In genomic region chr7:2694122-2694436, GRCh38 we compare ENCODE assay signal across 8 cellular contexts. TPM values are rescaled to one million over a fixed set of nuclear protein-coding genes. Genes with fewer than 3 reads are reported as not detected.
DNase-seq lines count a peak whose midpoint lies in the region; ATAC-seq, FAIRE-seq and TF ChIP-seq lines count a peak whose summit lies in the region.
"Not testable (repeated sequence)": the region's sequence is repeated elsewhere in the genome, so short reads cannot be mapped to it uniquely, and the experiment has no call there.
"Had no signal": no experiment of that assay in that cellular context is flagged by ENCODE, and none has a peak within 500 bp of the region (broad histone marks: within the 10 kb centered on the region; RNA-seq: fewer than 3 reads in every experiment).

No MANE protein-coding gene starts in this region.

- not testable (repeated sequence) for TF ChIP-seq POLR2A in HepG2 (IDR thresholded peaks at IDR 0.05; ENCODE audit: insufficient read depth in 1 of 2, low read depth in 2 of 2, low read length in 2 of 2)

- not testable (repeated sequence) for H3K9me3 Mint-ChIP-seq in dendritic cell treated with granulocyte-macrophage colony-stimulating factor and Interleukin-4, amounts not matched to agents 40 ng/mL and 50 ng/mL, for 4 days; stimulated activated memory B cell treated with anti-CD40 and anti-IgM and Interleukin-4, amounts not matched to agents 10 μg/mL and 1 μg/mL and 100 μg/mL, for 72 hours

- in situ Hi-C loops in HepG2 (cut with HindIII; ENCODE audit: extremely low pct_ligation_motif_present, low pct_unique_long_range_greater_than_20kb), result not testable (repeated sequence)

- peaks cover 10% of the 10 kb centered on the region for H3K27me3 Mint-ChIP-seq in T-helper 17 cell
- H3K27me3 Mint-ChIP-seq in dendritic cell treated with granulocyte-macrophage colony-stimulating factor and Interleukin-4, amounts not matched to agents 40 ng/mL and 50 ng/mL, for 4 days, result peaks cover 40% of the 10 kb centered on the region
- H3K27me3 Mint-ChIP-seq in stimulated activated memory B cell treated with anti-CD40 and anti-IgM and Interleukin-4, amounts not matched to agents 10 μg/mL and 1 μg/mL and 100 μg/mL, for 72 hours, result peaks cover 30% of the 10 kb centered on the region

- peak; percentile 57 for DNase-seq in DMS53 treated with DMSO at 0.1 percent for 48 hours (lab: John Stamatoyannopoulos, UW; ENCODE audit: unreplicated experiment)
- not testable (repeated sequence) for DNase-seq in HTR-8/SVneo (ENCODE audit: insufficient read length, low spot score); T-helper 17 cell; HepG2 (ENCODE audit: low spot score)

- not testable (repeated sequence) for H3K36me3 ChIP-seq in BLaER1; HepG2 (replicated peaks in 1 of 2; ENCODE audit: control insufficient read depth in 1 of 2, insufficient read depth in 2 of 2, low read length in 2 of 2)

- 4% methylated on average over 5 of the region's 8 CpGs for WGBS in HepG2 (ENCODE audit: low lambda C conversion rate)

- BruUV-seq in HepG2 (replicated peaks; lab: Mats Ljungman, UMichigan), result not testable (repeated sequence)

- intact Hi-C loops in dendritic cell treated with granulocyte-macrophage colony-stimulating factor and Interleukin-4, amounts not matched to agents 40 ng/mL and 50 ng/mL, for 4 days (cut with micrococcal nuclease); HepG2 (cut with micrococcal nuclease; ENCODE audit: unreplicated experiment): not testable (repeated sequence)

- H3K9ac ChIP-seq in BLaER1, result not testable (repeated sequence)
- peak overlapping the region; percentile 38; the same call in 1 of the 2 replicates for H3K9ac ChIP-seq in HepG2 (ENCODE audit: insufficient read depth, low read depth, low read length)

- H3K27me3 ChIP-seq in BLaER1 (peaks cover 26% of the 10 kb centered on the region), HepG2 (ENCODE audit: control insufficient read depth in 1 of 2, insufficient read depth in 2 of 2, low read length in 2 of 2) (peaks cover 12 to 52% of the 10 kb centered on the region in 2 experiments)

- TF ChIP-seq RAD21 in HepG2 (CRISPR knock-in tag; IDR thresholded peaks at IDR 0.05), result not testable (repeated sequence)

- H2AFZ ChIP-seq in HepG2 (ENCODE audit: low read length), result peak overlapping the region; percentile 42

- POLR2A ChIA-PET in HepG2 (lab: Yijun Ruan, JAX), result not testable (repeated sequence)

- H3K9me3 ChIP-seq in BLaER1; T-helper 17 cell (ENCODE audit: control insufficient read depth, low read length, poor library complexity, severe bottlenecking); HepG2 (ENCODE audit: low read length): not testable (repeated sequence)

- TF ChIP-seq EP300 in HepG2 (IDR thresholded peaks at IDR 0.05; ENCODE audit: low read depth in 2 of 2, low read length in 2 of 2); HepG2 (CRISPR knock-in tag; IDR thresholded peaks at IDR 0.05; ENCODE audit: borderline replicate concordance): not testable (repeated sequence)

- CTCF ChIA-PET in HepG2 (lab: Yijun Ruan, JAX; ENCODE audit: low intra/inter-chr PET ratio, low total read pairs), result not testable (repeated sequence)

- FAIRE-seq in HTR-8/SVneo (lab: Jason Lieb, UNC) (peak; percentile 88), HepG2 (lab: Jason Lieb, UNC) (peak; percentile 56)

- not testable (repeated sequence) for H3K4me3 Mint-ChIP-seq in T-helper 17 cell; dendritic cell treated with granulocyte-macrophage colony-stimulating factor and Interleukin-4, amounts not matched to agents 40 ng/mL and 50 ng/mL, for 4 days; stimulated activated memory B cell treated with anti-CD40 and anti-IgM and Interleukin-4, amounts not matched to agents 10 μg/mL and 1 μg/mL and 100 μg/mL, for 72 hours

- not testable (repeated sequence) for H3K27ac ChIP-seq in BLaER1; HepG2 (ENCODE audit: extremely low read length, insufficient read depth, low read length)

- H3K4me1 ChIP-seq in BLaER1, result peaks cover 72% of the 10 kb centered on the region
- H3K4me1 ChIP-seq in HepG2 (ENCODE audit: insufficient read depth, low read length), result peaks cover 40% of the 10 kb centered on the region

- H3K4me2 ChIP-seq in BLaER1 (peak overlapping the region; percentile 41; the same call in 1 of the 2 replicates), HepG2 (ENCODE audit: low read depth, low read length) (peak overlapping the region; percentile 85)

- H3K4me3 ChIP-seq in BLaER1, result not testable (repeated sequence)
- peak overlapping the region; percentile 32 to 58 (median 49); a peak in 5 of 6 replicates for H3K4me3 ChIP-seq in HepG2 (replicated peaks in 1 of 3; ENCODE audit: insufficient read depth in 1 of 3, low read depth in 2 of 3, low read length in 3 of 3)

- H3K79me2 ChIP-seq in HepG2 (ENCODE audit: insufficient read depth, low read length), result not testable (repeated sequence)

- H3K27ac Mint-ChIP-seq in T-helper 17 cell, result peak overlapping the region; percentile 14
- H3K27ac Mint-ChIP-seq in dendritic cell treated with granulocyte-macrophage colony-stimulating factor and Interleukin-4, amounts not matched to agents 40 ng/mL and 50 ng/mL, for 4 days, result peak overlapping the region; percentile 26
- H3K27ac Mint-ChIP-seq in stimulated activated memory B cell treated with anti-CD40 and anti-IgM and Interleukin-4, amounts not matched to agents 10 μg/mL and 1 μg/mL and 100 μg/mL, for 72 hours, result peak overlapping the region; percentile 55

- peaks cover 14% of the 10 kb centered on the region for H3K4me1 Mint-ChIP-seq in T-helper 17 cell
- H3K4me1 Mint-ChIP-seq in dendritic cell treated with granulocyte-macrophage colony-stimulating factor and Interleukin-4, amounts not matched to agents 40 ng/mL and 50 ng/mL, for 4 days (ENCODE audit: low read depth), result peaks cover 59% of the 10 kb centered on the region
- peaks cover 46% of the 10 kb centered on the region for H3K4me1 Mint-ChIP-seq in stimulated activated memory B cell treated with anti-CD40 and anti-IgM and Interleukin-4, amounts not matched to agents 10 μg/mL and 1 μg/mL and 100 μg/mL, for 72 hours

- not testable (repeated sequence) for H3K36me3 Mint-ChIP-seq in T-helper 17 cell (ENCODE audit: low read depth); dendritic cell treated with granulocyte-macrophage colony-stimulating factor and Interleukin-4, amounts not matched to agents 40 ng/mL and 50 ng/mL, for 4 days (ENCODE audit: low read depth); stimulated activated memory B cell treated with anti-CD40 and anti-IgM and Interleukin-4, amounts not matched to agents 10 μg/mL and 1 μg/mL and 100 μg/mL, for 72 hours

- H4K20me1 ChIP-seq in BLaER1; HepG2 (ENCODE audit: insufficient read depth, low read length): not testable (repeated sequence)

- ATAC-seq in T-helper 17 cell; stimulated activated memory B cell treated with anti-CD40 and anti-IgM and Interleukin-4, amounts not matched to agents 10 μg/mL and 1 μg/mL and 100 μg/mL, for 72 hours: not testable (repeated sequence)
- peak; percentile 43 for ATAC-seq in HepG2

- not testable (repeated sequence) for TF ChIP-seq CTCF in HepG2 (CRISPR knock-in tag; IDR thresholded peaks at IDR 0.05)

TF ChIP-seq in HepG2, 621 proteins besides CTCF, POLR2A, EP300 and RAD21 (continues in another document):
- TF ChIP-seq NCOA2 (CRISPR knock-in tag; IDR thresholded peaks at IDR 0.05), result 0 out of 2 replicates have a peak, but pooled peaks have one; percentile 4

RNA-seq across cellular contexts. Expression of gene AMZ1, which starts 6.1 kb away (rescaled TPM):
- total RNA-seq in T-helper 17 cell (under 1 TPM; 0.32 to 0.76 TPM), HepG2 (2016; rRNA removed; fragmentation: Illumina TruSeq; extraction: Trizol) (not detected in 2 replicates)
- not detected in 2 replicates for total RNA-seq in HepG2 (2016; cell fraction: cytosol; rRNA removed; fragmentation: Illumina TruSeq; extraction: Trizol; ENCODE audit: low read depth)
- not detected in 2 replicates for total RNA-seq in HepG2 (2016; cell fraction: insoluble cytoplasmic fraction; rRNA removed; fragmentation: Illumina TruSeq; extraction: Trizol)
- not detected in 2 replicates for total RNA-seq in HepG2 (2016; cell fraction: membrane; rRNA removed; fragmentation: Illumina TruSeq; extraction: Trizol)
- not detected in 2 replicates for total RNA-seq in HepG2 (2016; cell fraction: nucleus; rRNA removed; fragmentation: Illumina TruSeq; extraction: Trizol)
- polyA plus RNA-seq in HepG2 (2011; rRNA removed), result 0.03 TPM in 1 of 2 replicates, not detected in the other
- polyA plus RNA-seq in HepG2 (2011; cell fraction: cytosol; rRNA removed), result 0.01 and 0.04 TPM in 2 replicates
- polyA plus RNA-seq in HepG2 (2011; cell fraction: nucleus; rRNA removed), result 0.18 and 0.26 TPM in 2 replicates
- 0.05 and 0.07 TPM in 2 replicates for polyA plus RNA-seq in HepG2 (2012)
- polyA plus RNA-seq in HepG2 (2016; cell fraction: cytosol; fragmentation: Illumina TruSeq; extraction: Trizol; ENCODE audit: low read depth), result not detected in 2 replicates
- polyA plus RNA-seq in HepG2 (2016; cell fraction: insoluble cytoplasmic fraction; fragmentation: Illumina TruSeq; extraction: Trizol; ENCODE audit: low read depth), result not detected in 2 replicates
- not detected in 2 replicates for polyA plus RNA-seq in HepG2 (2016; cell fraction: membrane; fragmentation: Illumina TruSeq; extraction: Trizol; ENCODE audit: low read depth)
- polyA plus RNA-seq in HepG2 (2016; cell fraction: nucleus; fragmentation: Illumina TruSeq; extraction: Trizol; ENCODE audit: insufficient read depth, low read depth), result not detected in 2 replicates
- polyA minus RNA-seq in HepG2 (2011; rRNA and poly(A)+ RNA removed; ENCODE audit: low replicate concordance), result 0.30 and 0.84 TPM in 2 replicates
- polyA minus RNA-seq in HepG2 (2011; cell fraction: cytosol; rRNA and poly(A)+ RNA removed), result not detected in 2 replicates
- polyA minus RNA-seq in HepG2 (2011; cell fraction: nucleus; rRNA and poly(A)+ RNA removed), result 0.13 TPM in 1 of 2 replicates, not detected in the other
- total RNA-seq: G401 had no signal
